Comparison of ENCODE assay signal across 1 cellular context in the genomic region with DNA sequence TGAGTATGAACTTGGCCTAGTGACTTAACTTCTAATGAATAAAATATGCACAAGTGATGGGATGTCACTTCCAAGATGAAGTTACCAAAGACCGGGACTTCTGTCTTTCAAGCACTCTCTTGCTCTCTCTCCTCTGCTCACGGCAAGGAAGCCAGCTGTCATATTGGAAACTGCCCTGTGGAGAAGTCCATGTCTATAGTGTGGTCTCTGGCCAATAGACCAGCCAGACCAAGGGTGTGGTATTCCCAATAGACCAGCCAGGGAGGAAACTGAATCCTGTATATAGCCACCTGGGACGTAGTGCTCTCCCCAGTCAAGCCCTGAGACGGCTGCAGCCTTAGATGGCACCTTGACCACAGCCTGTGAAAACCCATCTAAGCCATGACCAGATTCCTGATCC.
TF ChIP-seq lines count a peak whose summit lies in the region.

No MANE protein-coding gene starts in this region.

TF ChIP-seq in IMR-90, 13 proteins besides CTCF, POLR2A, EP300 and RAD21 (continued from another document):
- TF ChIP-seq MAFK (IDR thresholded peaks at IDR 0.05; ENCODE audit: low read depth, low read length) (no peak), CEBPB (IDR thresholded peaks at IDR 0.05; ENCODE audit: low read depth, low read length) (no peak), BHLHE40 (IDR thresholded peaks at IDR 0.05; ENCODE audit: low read depth, low read length) (no peak), SMC3 (IDR thresholded peaks at IDR 0.05; ENCODE audit: low read depth, low read length) (no peak), CHD1 (IDR thresholded peaks at IDR 0.05; ENCODE audit: low read depth, low read length) (no peak), MAZ (IDR thresholded peaks at IDR 0.05; ENCODE audit: borderline replicate concordance, low read depth, low read length) (no peak)
- TF ChIP-seq, protein P1, sequence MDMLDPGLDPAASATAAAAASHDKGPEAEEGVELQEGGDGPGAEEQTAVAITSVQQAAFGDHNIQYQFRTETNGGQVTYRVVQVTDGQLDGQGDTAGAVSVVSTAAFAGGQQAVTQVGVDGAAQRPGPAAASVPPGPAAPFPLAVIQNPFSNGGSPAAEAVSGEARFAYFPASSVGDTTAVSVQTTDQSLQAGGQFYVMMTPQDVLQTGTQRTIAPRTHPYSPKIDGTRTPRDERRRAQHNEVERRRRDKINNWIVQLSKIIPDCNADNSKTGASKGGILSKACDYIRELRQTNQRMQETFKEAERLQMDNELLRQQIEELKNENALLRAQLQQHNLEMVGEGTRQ (IDR thresholded peaks at IDR 0.05; ENCODE audit: low read depth, low read length): no peak
- TF ChIP-seq, protein P2, sequence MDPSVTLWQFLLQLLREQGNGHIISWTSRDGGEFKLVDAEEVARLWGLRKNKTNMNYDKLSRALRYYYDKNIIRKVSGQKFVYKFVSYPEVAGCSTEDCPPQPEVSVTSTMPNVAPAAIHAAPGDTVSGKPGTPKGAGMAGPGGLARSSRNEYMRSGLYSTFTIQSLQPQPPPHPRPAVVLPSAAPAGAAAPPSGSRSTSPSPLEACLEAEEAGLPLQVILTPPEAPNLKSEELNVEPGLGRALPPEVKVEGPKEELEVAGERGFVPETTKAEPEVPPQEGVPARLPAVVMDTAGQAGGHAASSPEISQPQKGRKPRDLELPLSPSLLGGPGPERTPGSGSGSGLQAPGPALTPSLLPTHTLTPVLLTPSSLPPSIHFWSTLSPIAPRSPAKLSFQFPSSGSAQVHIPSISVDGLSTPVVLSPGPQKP (IDR thresholded peaks at IDR 0.05; ENCODE audit: borderline replicate concordance, low read depth, low read length): no peak
